Comparison of ENCODE assay signal across 10 cellular contexts in genomic region chr5:27171696-27172362, GRCh38.
"Had no signal": no experiment of that assay in that cellular context is flagged by ENCODE, and none has a peak within 500 bp of the region (broad histone marks: within the 10 kb centered on the region; RNA-seq: fewer than 3 reads in every experiment).

No MANE protein-coding gene starts in this region.

- DNase-seq: activated CD4-positive, alpha-beta T cell treated with anti-CD3 and anti-CD28 coated beads for 48 hours; activated CD8-positive, alpha-beta memory T cell treated with anti-CD3 and anti-CD28 coated beads, Interleukin-2, amount 50 U/mL, for 4 hours; activated CD8-positive, alpha-beta T cell treated with anti-CD3 and anti-CD28 coated beads, Interleukin-2, amount 10 ng/mL, durations not matched to agents 7 days and 5 days; activated effector memory CD4-positive, alpha-beta T cell treated with anti-CD3 and anti-CD28 coated beads, Interleukin-2, amount 50 U/mL, for 16 hours; activated T-cell treated with anti-CD3 and anti-CD28 coated beads, Interleukin-2, amount 50 U/mL, for 48 hours; hippocampal formation; kidney; left ventricle myocardium inferior; naive thymus-derived CD8-positive, alpha-beta T cell; retina had no signal
